In genomic region chr6:158559338-158559894, GRCh38 we compare ENCODE assay signal across 8 cellular contexts. TPM values are rescaled to one million over a fixed set of nuclear protein-coding genes. Genes with fewer than 3 reads are reported as not detected.
DNase-seq lines count a peak whose midpoint lies in the region; ATAC-seq and TF ChIP-seq lines count a peak whose summit lies in the region.

No MANE protein-coding gene starts in this region.

- peaks cover 5% of the 10 kb centered on the region for H3K4me1 ChIP-seq in BE2C
- peaks cover 26% of the 10 kb centered on the region for H3K4me1 ChIP-seq in Loucy (ENCODE audit: insufficient read depth, low read length, poor library complexity, severe bottlenecking)
- peaks cover 27 to 30% of the 10 kb centered on the region in 2 donors for H3K4me1 ChIP-seq in naive thymus-derived CD4-positive, alpha-beta T cell (ENCODE audit: control insufficient read depth in 2 of 2, insufficient read depth in 2 of 2, low read length in 2 of 2)

- peak overlapping the region; percentile 68 to 97 (median 80) for H3K4me3 Mint-ChIP-seq in naive thymus-derived CD4-positive, alpha-beta T cell

- peak overlapping the region; percentile 82 for H3K4me2 ChIP-seq in Loucy (ENCODE audit: low read depth, low read length, poor library complexity, severe bottlenecking)

- no peaks in the 10 kb centered on the region for H3K27me3 ChIP-seq in BE2C
- no peaks in the 10 kb centered on the region for H3K27me3 ChIP-seq in Loucy (ENCODE audit: insufficient read depth, low read length, poor library complexity, severe bottlenecking)
- no peaks in the 10 kb centered on the region for H3K27me3 ChIP-seq in naive thymus-derived CD4-positive, alpha-beta T cell (ENCODE audit: control insufficient read depth in 2 of 2, insufficient read depth in 2 of 2, low read length in 2 of 2)

- peaks cover 9% of the 10 kb centered on the region; the same call in 1 of the 2 replicates for H3K36me3 ChIP-seq in BE2C
- no peaks in the 10 kb centered on the region for H3K36me3 ChIP-seq in Loucy (ENCODE audit: insufficient read depth, low read length)
- peaks cover 0 to 6% (median 0%) of the 10 kb centered on the region in 3 experiments for H3K36me3 ChIP-seq in naive thymus-derived CD4-positive, alpha-beta T cell (ENCODE audit: control insufficient read depth in 2 of 3, insufficient read depth in 3 of 3, low read length in 3 of 3)

- H3K27ac ChIP-seq in cingulate gyrus (ENCODE audit: low read depth, low read length) = peak overlapping the region; percentile 82
- peak overlapping the region; percentile 94 for H3K27ac ChIP-seq in naive thymus-derived CD4-positive, alpha-beta T cell (ENCODE audit: low read depth, low read length)

- no peak for ATAC-seq in naive thymus-derived CD4-positive, alpha-beta T cell
- ATAC-seq in HG03039 (IDR thresholded peaks at IDR 0.05; ENCODE audit: unreplicated experiment) = no peak
- no peak for ATAC-seq in HG02798 (IDR thresholded peaks at IDR 0.05; ENCODE audit: poor library complexity, unreplicated experiment)

- no peak for DNase-seq in BE2C
- no peak for DNase-seq in naive thymus-derived CD4-positive, alpha-beta T cell
- no peak for DNase-seq in KG1 (lab: John Stamatoyannopoulos, UW)
- DNase-seq in hypothalamus (lab: John Stamatoyannopoulos, UW) = no peak

- peaks cover 22% of the 10 kb centered on the region for H4K20me1 ChIP-seq in Loucy (ENCODE audit: insufficient read depth, low read length, poor library complexity, severe bottlenecking)

- no peaks in the 10 kb centered on the region for H3F3A ChIP-seq in Loucy (ENCODE audit: low read depth)

- TF ChIP-seq CTCF in BE2C (IDR thresholded peaks at IDR 0.05; ENCODE audit: low read depth, low read length) = no peak
- TF ChIP-seq CTCF in Loucy (conservative IDR thresholded peaks at IDR 0.05; ENCODE audit: low read length) = no peak

- H3K4me3 ChIP-seq in BE2C (ENCODE audit: low read depth, low read length) (peak overlapping the region; percentile 67), Loucy (ENCODE audit: low read length, poor library complexity, severe bottlenecking) (peak overlapping the region; percentile 76)
- peak overlapping the region; percentile 64 for H3K4me3 ChIP-seq in naive thymus-derived CD4-positive, alpha-beta T cell (ENCODE audit: low read length)

- H3K9me2 ChIP-seq in Loucy (replicated peaks; ENCODE audit: low read depth, low read length) = no peaks in the 10 kb centered on the region

- H3K36me3 Mint-ChIP-seq in naive thymus-derived CD4-positive, alpha-beta T cell = peaks cover 0 to 4% (median 0%) of the 10 kb centered on the region in 5 donors

- peaks cover 21 to 38% (median 37%) of the 10 kb centered on the region in 7 donors for H3K4me1 Mint-ChIP-seq in naive thymus-derived CD4-positive, alpha-beta T cell

- CTCF ChIA-PET in naive thymus-derived CD4-positive, alpha-beta T cell (lab: Charles Lee) = interaction anchor here (0.9 kb wide), 1 partner anchor 9 kb away, joined by 3 read pairs; no protein-coding TSS in a partner anchor

- no peaks in the 10 kb centered on the region for H3K9me3 ChIP-seq in BE2C
- no peaks in the 10 kb centered on the region for H3K9me3 ChIP-seq in Loucy (ENCODE audit: insufficient read depth, low read depth, low read length)
- no peaks in the 10 kb centered on the region for H3K9me3 ChIP-seq in naive thymus-derived CD4-positive, alpha-beta T cell (ENCODE audit: control insufficient read depth in 2 of 3, low read length in 3 of 3)

- H3K9me3 Mint-ChIP-seq in naive thymus-derived CD4-positive, alpha-beta T cell = no peaks in the 10 kb centered on the region

- peak overlapping the region; percentile 59 to 91 (median 81) for H3K27ac Mint-ChIP-seq in naive thymus-derived CD4-positive, alpha-beta T cell

- peaks cover 0 to 24% (median 0%) of the 10 kb centered on the region in 5 donors for H3K27me3 Mint-ChIP-seq in naive thymus-derived CD4-positive, alpha-beta T cell

- intact Hi-C loops in naive thymus-derived CD4-positive, alpha-beta T cell (cut with micrococcal nuclease) = no loop called here

- H3K79me2 ChIP-seq in Loucy (ENCODE audit: insufficient read depth, low read length) = peaks cover 38% of the 10 kb centered on the region

- peak overlapping the region; percentile 96 for H2AFZ ChIP-seq in Loucy (ENCODE audit: low read length)

- H3K9ac ChIP-seq in Loucy (ENCODE audit: low read depth, low read length, poor library complexity, severe bottlenecking) = peak overlapping the region; percentile 76

- POLR2A ChIA-PET in naive thymus-derived CD4-positive, alpha-beta T cell (lab: Charles Lee) = interaction anchor here (0.7 to 2.7 kb wide), 6 partner anchors 8 to 480 kb away, joined by 3 to 13 read pairs (median 4); no protein-coding TSS in a partner anchor

RNA-seq across cellular contexts. Expression of gene TMEM181, which starts 0.5 kb away (rescaled TPM):
- polyA plus RNA-seq in BE2C (2012; ENCODE audit: insufficient read depth, insufficient read length, low read depth) = 35.8 TPM
- total RNA-seq in naive thymus-derived CD4-positive, alpha-beta T cell = 10 to 100 TPM; 14.9 to 17.2 (median 16.5) TPM
- 1 to 10 TPM; 1.9 to 3.6 TPM for polyA plus RNA-seq in naive thymus-derived CD4-positive, alpha-beta T cell
